In genomic region chr11:102783016-102783415, GRCh38 we compare ENCODE assay signal across 33 cellular contexts. TPM values are rescaled to one million over a fixed set of nuclear protein-coding genes. Genes with fewer than 3 reads are reported as not detected.
"Had no signal": no experiment of that assay in that cellular context is flagged by ENCODE, and none has a peak within 500 bp of the region (broad histone marks: within the 10 kb centered on the region; RNA-seq: fewer than 3 reads in every experiment).

No MANE protein-coding gene starts in this region.

- H3K4me1 ChIP-seq: adrenal gland, Peyer's patch had no signal

- H3K9me3 ChIP-seq: adrenal gland, Peyer's patch had no signal

- H3K4me2 ChIP-seq: KMS-11 had no signal

- H3K27ac Mint-ChIP-seq: activated CD4-positive, alpha-beta memory T cell treated with anti-CD3 and anti-CD28 coated beads, Interleukin-2, amount 10 ng/mL, durations not matched to agents 7 days and 5 days; activated CD8-positive, alpha-beta memory T cell treated with anti-CD3 and anti-CD28 coated beads, Interleukin-2, amount 10 ng/mL, durations not matched to agents 7 days and 5 days; activated naive CD4-positive, alpha-beta T cell treated with anti-CD3 and anti-CD28 coated beads for 36 hours; activated naive CD4-positive, alpha-beta T cell treated with anti-CD3 and anti-CD28 coated beads, Interleukin-2, amount 50 U/mL, for 72 hours; activated T-cell treated with anti-CD3 and anti-CD28 coated beads, Interleukin-2, amount 50 U/mL, for 24 hours; brain had no signal

- H3K9me3 Mint-ChIP-seq: activated CD4-positive, alpha-beta memory T cell treated with anti-CD3 and anti-CD28 coated beads, Interleukin-2, amount 10 ng/mL, durations not matched to agents 7 days and 5 days; activated naive CD4-positive, alpha-beta T cell treated with anti-CD3 and anti-CD28 coated beads for 36 hours; activated naive CD4-positive, alpha-beta T cell treated with anti-CD3 and anti-CD28 coated beads, Interleukin-2, amount 50 U/mL, for 72 hours; activated T-cell treated with anti-CD3 and anti-CD28 coated beads, Interleukin-2, amount 50 U/mL, for 24 hours had no signal

- ATAC-seq: activated CD8-positive, alpha-beta memory T cell treated with anti-CD3 and anti-CD28 coated beads, Interleukin-2, amount 10 ng/mL, durations not matched to agents 7 days and 5 days; activated naive CD4-positive, alpha-beta T cell treated with anti-CD3 and anti-CD28 coated beads, Interleukin-2, amount 50 U/mL, for 72 hours had no signal

- H3K4me3 ChIP-seq: adrenal gland, Peyer's patch had no signal

- H3K27ac ChIP-seq: adrenal gland, KMS-11, Peyer's patch, RWPE1, WERI-Rb-1 had no signal

- H3K4me3 Mint-ChIP-seq: activated CD4-positive, alpha-beta memory T cell treated with anti-CD3 and anti-CD28 coated beads, Interleukin-2, amount 10 ng/mL, durations not matched to agents 7 days and 5 days; activated CD8-positive, alpha-beta memory T cell treated with anti-CD3 and anti-CD28 coated beads, Interleukin-2, amount 10 ng/mL, durations not matched to agents 7 days and 5 days; activated naive CD4-positive, alpha-beta T cell treated with anti-CD3 and anti-CD28 coated beads for 36 hours; activated T-cell treated with anti-CD3 and anti-CD28 coated beads, Interleukin-2, amount 50 U/mL, for 24 hours; brain had no signal

- H3K4me1 Mint-ChIP-seq: activated CD4-positive, alpha-beta memory T cell treated with anti-CD3 and anti-CD28 coated beads, Interleukin-2, amount 10 ng/mL, durations not matched to agents 7 days and 5 days; activated CD8-positive, alpha-beta memory T cell treated with anti-CD3 and anti-CD28 coated beads, Interleukin-2, amount 10 ng/mL, durations not matched to agents 7 days and 5 days had no signal

- H3K36me3 ChIP-seq: adrenal gland, Peyer's patch, WERI-Rb-1 had no signal

- DNase-seq: activated CD4-positive, alpha-beta memory T cell treated with anti-CD3 and anti-CD28 coated beads, Interleukin-2, amount 10 ng/mL, durations not matched to agents 7 days and 5 days; activated CD4-positive, alpha-beta T cell treated with anti-CD3 and anti-CD28 coated beads for 1 hour; activated CD4-positive, alpha-beta T cell treated with anti-CD3 and anti-CD28 coated beads for 48 hours; activated CD4-positive, CD25-positive, alpha-beta regulatory T cell; activated CD8-positive, alpha-beta memory T cell treated with anti-CD3 and anti-CD28 coated beads for 24 hours; activated CD8-positive, alpha-beta memory T cell treated with anti-CD3 and anti-CD28 coated beads, Interleukin-2, amount 10 ng/mL, durations not matched to agents 7 days and 5 days; activated gamma-delta T cell treated with Interleukin-2 at 50 U/mL for 16 hours; activated naive CD4-positive, alpha-beta T cell treated with anti-CD3 and anti-CD28 coated beads for 36 hours; activated T-cell treated with anti-CD3 and anti-CD28 coated beads, Interleukin-2, amount 50 U/mL, for 24 hours; adrenal gland; central memory CD4-positive, alpha-beta T cell; NCI-H1092 treated with DMSO at 0.1 percent for 48 hours; NCI-H146; NCI-H187; NCI-H2029 treated with DMSO at 0.1 percent for 48 hours; NCI-H2107; NCI-H2171 treated with DMSO at 0.1 percent for 48 hours; NCI-H2227 treated with DMSO at 0.1 percent for 48 hours; NCI-H446; NCI-H526 treated with DMSO at 0.1 percent for 48 hours; Peyer's patch; Right ventricle myocardium superior; SW 1271; T-helper 1 cell; T-helper 2 cell; T-helper 9 cell; WERI-Rb-1 had no signal

- H3K9ac ChIP-seq: KMS-11 had no signal

- H3K27me3 ChIP-seq: adrenal gland, Peyer's patch had no signal

- H3K36me3 Mint-ChIP-seq: activated CD8-positive, alpha-beta memory T cell treated with anti-CD3 and anti-CD28 coated beads, Interleukin-2, amount 10 ng/mL, durations not matched to agents 7 days and 5 days; activated naive CD4-positive, alpha-beta T cell treated with anti-CD3 and anti-CD28 coated beads, Interleukin-2, amount 50 U/mL, for 72 hours; brain had no signal

RNA-seq across cellular contexts. Expression of gene MMP10, which starts 2.6 kb away (rescaled TPM):
- total RNA-seq: activated naive CD4-positive, alpha-beta T cell treated with anti-CD3 and anti-CD28 coated beads for 36 hours; activated naive CD4-positive, alpha-beta T cell treated with anti-CD3 and anti-CD28 coated beads, Interleukin-2, amount 50 U/mL, for 72 hours; adrenal gland; cerebellum; LHCN-M2; Right ventricle myocardium superior had no signal
- polyA plus RNA-seq: adrenal gland had no signal

RNA-seq across cellular contexts. Expression of gene MMP1, which starts 14.9 kb away (rescaled TPM):
- total RNA-seq: activated CD4-positive, alpha-beta memory T cell treated with anti-CD3 and anti-CD28 coated beads, Interleukin-2, amount 10 ng/mL, durations not matched to agents 7 days and 5 days; activated CD8-positive, alpha-beta memory T cell treated with anti-CD3 and anti-CD28 coated beads, Interleukin-2, amount 10 ng/mL, durations not matched to agents 7 days and 5 days; activated naive CD4-positive, alpha-beta T cell treated with anti-CD3 and anti-CD28 coated beads for 36 hours; activated naive CD4-positive, alpha-beta T cell treated with anti-CD3 and anti-CD28 coated beads, Interleukin-2, amount 50 U/mL, for 72 hours; adrenal gland; cerebellum; Right ventricle myocardium superior had no signal

RNA-seq across cellular contexts. Expression of gene MMP8, which starts 58.3 kb away (rescaled TPM):
- total RNA-seq: activated CD4-positive, alpha-beta memory T cell treated with anti-CD3 and anti-CD28 coated beads, Interleukin-2, amount 10 ng/mL, durations not matched to agents 7 days and 5 days; activated CD8-positive, alpha-beta memory T cell treated with anti-CD3 and anti-CD28 coated beads, Interleukin-2, amount 10 ng/mL, durations not matched to agents 7 days and 5 days; activated naive CD4-positive, alpha-beta T cell treated with anti-CD3 and anti-CD28 coated beads for 36 hours; activated naive CD4-positive, alpha-beta T cell treated with anti-CD3 and anti-CD28 coated beads, Interleukin-2, amount 50 U/mL, for 72 hours; LHCN-M2; Peyer's patch; Right ventricle myocardium superior had no signal
